Comparison of ENCODE assay signal across 1 cellular context in the genomic region with DNA sequence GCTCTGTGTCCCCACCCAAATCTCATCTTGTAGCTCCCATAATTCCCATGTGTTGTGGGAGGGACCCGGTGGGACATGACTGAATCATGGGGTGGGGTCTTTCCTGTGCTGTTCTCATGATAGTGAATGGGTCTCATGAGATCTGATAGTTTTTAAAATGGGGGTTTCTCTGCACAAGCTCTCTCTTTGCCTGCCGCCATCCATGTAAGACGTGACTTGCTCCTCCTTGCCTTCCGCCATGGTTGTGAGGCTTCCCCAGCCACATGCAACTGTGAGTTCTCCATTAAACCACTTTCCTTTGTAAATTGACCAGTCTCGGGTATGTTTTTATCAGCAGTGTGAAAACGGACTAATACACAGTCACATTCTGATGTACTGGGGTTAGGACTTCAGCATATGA. TPM values are rescaled to one million over a fixed set of nuclear protein-coding genes. Genes with fewer than 3 reads are reported as not detected.
"Had no signal": no experiment of that assay in that cellular context is flagged by ENCODE, and none has a peak within 500 bp of the region (broad histone marks: within the 10 kb centered on the region; RNA-seq: fewer than 3 reads in every experiment).

No MANE protein-coding gene starts in this region.

RNA-seq across cellular contexts. Expression of gene IPCEF1, which starts 49.5 kb away (rescaled TPM):
- total RNA-seq: OCI-LY7 had no signal
